ENCODE assay signal across 21 cellular contexts in the genomic region with DNA sequence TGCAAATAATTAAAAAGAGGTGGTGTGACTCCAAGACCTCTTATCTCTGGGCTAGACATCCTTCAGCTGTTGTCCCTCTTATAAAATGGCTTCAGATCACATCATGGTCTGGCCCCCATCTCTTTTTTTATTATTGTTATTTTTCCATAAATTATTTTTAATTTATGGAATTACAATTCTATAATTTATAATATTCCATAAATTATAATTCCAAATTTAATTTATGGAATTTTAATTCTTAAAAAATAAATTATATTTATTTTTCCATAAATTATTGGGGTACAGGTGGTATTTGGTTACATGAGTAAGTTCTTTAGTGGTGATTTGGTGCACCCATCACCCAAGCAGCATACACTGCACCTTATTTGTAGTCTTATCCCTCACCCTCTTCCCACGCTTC.
DNase-seq lines count a peak whose midpoint lies in the region; ATAC-seq, FAIRE-seq and TF ChIP-seq lines count a peak whose summit lies in the region.
"Had no signal": no experiment of that assay in that cellular context is flagged by ENCODE, and none has a peak within 500 bp of the region (broad histone marks: within the 10 kb centered on the region; RNA-seq: fewer than 3 reads in every experiment).

No MANE protein-coding gene starts in this region.

- H3K9me3 ChIP-seq in small intestine (ENCODE audit: control insufficient read depth, low read depth) = no peaks in the 10 kb centered on the region
- H3K9me3 ChIP-seq in BE2C = no peaks in the 10 kb centered on the region
- H3K9me3 ChIP-seq: BLaER1 treated with 17β-estradiol and CSF1 and Interleukin-3, amounts not matched to agents 10 nM and 100 nM; Caco-2 had no signal

- no peak for ATAC-seq in WTC11
- ATAC-seq: CD8-positive, alpha-beta T cell had no signal

- CTCF ChIA-PET in WTC11 (lab: Charles Lee) = interaction anchor here (0.6 kb wide), 1 partner anchor 153 kb away, joined by 3 read pairs; no protein-coding TSS in a partner anchor

- TF ChIP-seq CTCF in WTC11 (IDR thresholded peaks at IDR 0.05) (no peak), lower leg skin (IDR thresholded peaks at IDR 0.05) (no peak), BE2C (IDR thresholded peaks at IDR 0.05; ENCODE audit: low read depth, low read length) (no peak)

- no CpG with 5 or more reads among the region's 1 CpG for WGBS in mesendoderm (ENCODE audit: extremely low coverage, insufficient coverage, low lambda C conversion rate)
- 92 to 100% methylated on average over 1 of the region's 1 CpG for WGBS in lower leg skin, 2 donors
- WGBS in small intestine, 3 donors = 80 to 92% (median 82%) methylated on average over 1 of the region's 1 CpG

- peaks cover 5% of the 10 kb centered on the region for H3K4me1 ChIP-seq in mesendoderm (ENCODE audit: control insufficient read depth, low read depth, low read length)
- H3K4me1 ChIP-seq in small intestine (ENCODE audit: control insufficient read depth in 2 of 2, insufficient read depth in 1 of 2, low read depth in 1 of 2, low read length in 1 of 2) = no peaks in the 10 kb centered on the region
- no peaks in the 10 kb centered on the region for H3K4me1 ChIP-seq in BE2C
- H3K4me1 ChIP-seq: BLaER1 treated with 17β-estradiol and CSF1 and Interleukin-3, amounts not matched to agents 10 nM and 100 nM; Caco-2 had no signal

- H3K9me3 Mint-ChIP-seq in WTC11 = peaks cover 36% of the 10 kb centered on the region
- H3K9me3 Mint-ChIP-seq: CD4-positive, alpha-beta T cell; CD8-positive, alpha-beta T cell had no signal

- intact Hi-C loops in lower leg skin (cut with DNase I; ENCODE audit: low total_unique reads) = no loop called here

- H3K36me3 ChIP-seq in mesendoderm (ENCODE audit: control insufficient read depth, insufficient read depth, low read length) = no peaks in the 10 kb centered on the region
- no peaks in the 10 kb centered on the region for H3K36me3 ChIP-seq in small intestine (ENCODE audit: control insufficient read depth in 2 of 2, insufficient read depth in 2 of 2, low read length in 2 of 2)
- no peaks in the 10 kb centered on the region for H3K36me3 ChIP-seq in BE2C
- H3K36me3 ChIP-seq: BLaER1 treated with 17β-estradiol and CSF1 and Interleukin-3, amounts not matched to agents 10 nM and 100 nM had no signal

- no peaks in the 10 kb centered on the region for H3K27me3 ChIP-seq in mesendoderm (ENCODE audit: insufficient read depth, low read length, poor library complexity)
- H3K27me3 ChIP-seq in small intestine (ENCODE audit: control insufficient read depth in 2 of 2, insufficient read depth in 2 of 2, low read length in 2 of 2) = no peaks in the 10 kb centered on the region
- peaks cover 5% of the 10 kb centered on the region; the same call in 1 of the 2 replicates for H3K27me3 ChIP-seq in BE2C
- H3K27me3 ChIP-seq: BLaER1 treated with 17β-estradiol and CSF1 and Interleukin-3, amounts not matched to agents 10 nM and 100 nM had no signal

- H3K4me1 Mint-ChIP-seq in WTC11 = peaks cover 2% of the 10 kb centered on the region; the same call in 1 of the 2 replicates

- H2BK15ac ChIP-seq in mesendoderm (replicated peaks; ENCODE audit: low read depth) = peak overlapping the region; percentile 36

- H4K5ac ChIP-seq in mesendoderm (ENCODE audit: low read length) = no peak overlapping the region

- H3K4ac ChIP-seq in mesendoderm (ENCODE audit: low read depth, low read length) = no peak overlapping the region

- H3K9ac ChIP-seq in mesendoderm (ENCODE audit: low read length) = no peak overlapping the region
- H3K9ac ChIP-seq: BLaER1 treated with 17β-estradiol and CSF1 and Interleukin-3, amounts not matched to agents 10 nM and 100 nM had no signal

- H3K79me1 ChIP-seq in mesendoderm (ENCODE audit: low read length) = no peaks in the 10 kb centered on the region

- no peaks in the 10 kb centered on the region for H3K27me3 Mint-ChIP-seq in WTC11 (ENCODE audit: low read depth)

- no peak for DNase-seq in WTC11 (ENCODE audit: low spot score)
- no peak for DNase-seq in frontal cortex (ENCODE audit: low spot score in 2 of 2)
- no peak for DNase-seq in mesendoderm
- DNase-seq in lower leg skin (ENCODE audit: low spot score in 2 of 2) = no peak
- DNase-seq in small intestine = no peak
- no peak for DNase-seq in BE2C
- DNase-seq: 8988T; ACHN; Caco-2; Calu3; CD4-positive, alpha-beta T cell; CD8-positive, alpha-beta T cell; DMS79 treated with DMSO at 0.1 percent for 48 hours; GF-D8 had no signal

- no peak overlapping the region for H3K4me2 ChIP-seq in mesendoderm (ENCODE audit: low read length)
- H3K4me2 ChIP-seq: BLaER1 treated with 17β-estradiol and CSF1 and Interleukin-3, amounts not matched to agents 10 nM and 100 nM had no signal

- no peak overlapping the region for H3K18ac ChIP-seq in mesendoderm (ENCODE audit: low read length)

- H3K4me3 ChIP-seq in mesendoderm (ENCODE audit: low read length) (no peak overlapping the region), lower leg skin (ENCODE audit: low read depth, poor library complexity, severe bottlenecking) (no peak overlapping the region), small intestine (ENCODE audit: low read depth in 1 of 2, low read length in 2 of 2) (no peak overlapping the region), BE2C (ENCODE audit: low read depth, low read length) (no peak overlapping the region)
- H3K4me3 ChIP-seq: BLaER1 treated with 17β-estradiol and CSF1 and Interleukin-3, amounts not matched to agents 10 nM and 100 nM had no signal

- no peak overlapping the region for H2AK5ac ChIP-seq in mesendoderm (ENCODE audit: low read length)

- H3K56ac ChIP-seq in mesendoderm (ENCODE audit: low read length) = no peak overlapping the region

- peaks cover 12% of the 10 kb centered on the region for H3K36me3 Mint-ChIP-seq in WTC11
- H3K36me3 Mint-ChIP-seq: CD8-positive, alpha-beta T cell had no signal

- H2BK5ac ChIP-seq in mesendoderm (ENCODE audit: low read length) = no peak overlapping the region

- no peaks in the 10 kb centered on the region for H3K79me2 ChIP-seq in mesendoderm (ENCODE audit: control insufficient read depth, insufficient read depth, low read length)

- no peak overlapping the region for H3K23ac ChIP-seq in mesendoderm (ENCODE audit: low read length)

- peak overlapping the region; percentile 12 for H2BK120ac ChIP-seq in mesendoderm (ENCODE audit: low read depth, low read length)

- no peak overlapping the region for H3K27ac Mint-ChIP-seq in WTC11
- H3K27ac Mint-ChIP-seq: CD4-positive, alpha-beta T cell; CD8-positive, alpha-beta T cell had no signal

- TF ChIP-seq POLR2A in lower leg skin (IDR thresholded peaks at IDR 0.05) = no peak

- FAIRE-seq in frontal cortex (lab: Jason Lieb, UNC) = peak; percentile 23
- no peak for FAIRE-seq in small intestine (lab: Jason Lieb, UNC)
- FAIRE-seq: A204.1, D721Med, G401.6, GM12891, GM18507 had no signal

- no peak overlapping the region for H3K4me3 Mint-ChIP-seq in WTC11
- H3K4me3 Mint-ChIP-seq: CD4-positive, alpha-beta T cell; CD8-positive, alpha-beta T cell had no signal

- POLR2A ChIA-PET in WTC11 (lab: Charles Lee) = interaction anchor here (1.1 kb wide), 1 partner anchor 46 kb away, joined by 3 read pairs; no protein-coding TSS in a partner anchor

- H3K27ac ChIP-seq in mesendoderm (ENCODE audit: low read depth, low read length) (no peak overlapping the region), small intestine (ENCODE audit: low read depth in 1 of 2, low read length in 1 of 2) (no peak overlapping the region)
- H3K27ac ChIP-seq: BLaER1 treated with 17β-estradiol and CSF1 and Interleukin-3, amounts not matched to agents 10 nM and 100 nM; C4-2B had no signal

- no peak overlapping the region for H4K8ac ChIP-seq in mesendoderm (ENCODE audit: low read depth, low read length)

TF ChIP-seq in WTC11, 78 proteins besides CTCF, POLR2A, EP300 and RAD21:
- peak; percentile 95 for TF ChIP-seq HMGA2 (CRISPR knock-in tag; IDR thresholded peaks at IDR 0.05)
- TF ChIP-seq, protein P1, sequence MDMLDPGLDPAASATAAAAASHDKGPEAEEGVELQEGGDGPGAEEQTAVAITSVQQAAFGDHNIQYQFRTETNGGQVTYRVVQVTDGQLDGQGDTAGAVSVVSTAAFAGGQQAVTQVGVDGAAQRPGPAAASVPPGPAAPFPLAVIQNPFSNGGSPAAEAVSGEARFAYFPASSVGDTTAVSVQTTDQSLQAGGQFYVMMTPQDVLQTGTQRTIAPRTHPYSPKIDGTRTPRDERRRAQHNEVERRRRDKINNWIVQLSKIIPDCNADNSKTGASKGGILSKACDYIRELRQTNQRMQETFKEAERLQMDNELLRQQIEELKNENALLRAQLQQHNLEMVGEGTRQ (CRISPR knock-in tag; IDR thresholded peaks at IDR 0.05) = no peak
